8 cellular contexts compared by ENCODE assay signal in genomic region chr20:34390769-34391447, GRCh38. TPM values are rescaled to one million over a fixed set of nuclear protein-coding genes. Genes with fewer than 3 reads are reported as not detected.
A peak's percentile ranks its signal among the peaks of the same experiment; 100 is the strongest.
DNase-seq lines count a peak whose midpoint lies in the region; ATAC-seq lines count a peak whose summit lies in the region.

No MANE protein-coding gene starts in this region.

- ATAC-seq in activated T-cell treated with anti-CD3 and anti-CD28 coated beads, Interleukin-2, amount 50 U/mL, for 4 hours = peak; percentile 72 to 82
- ATAC-seq in left colon = peak; percentile 72
- peak; percentile 81 for ATAC-seq in stimulated activated naive CD8-positive, alpha-beta T cell treated with anti-CD3 and anti-CD28 coated beads, Interleukin-15, Interleukin-2, amounts not matched to agents 100 U/mL and 50 U/mL, for 24 hours

- H3K4me1 Mint-ChIP-seq in activated T-cell treated with anti-CD3 and anti-CD28 coated beads, Interleukin-2, amount 50 U/mL, for 4 hours (ENCODE audit: low read depth) = peaks cover 32% of the 10 kb centered on the region

- H3K4me3 Mint-ChIP-seq in activated T-cell treated with anti-CD3 and anti-CD28 coated beads, Interleukin-2, amount 50 U/mL, for 4 hours = no peak overlapping the region

- DNase-seq in A172 (ENCODE audit: low spot score) (peak; percentile 94), HT-29 (ENCODE audit: low spot score) (peak; percentile 88), left colon (peak; percentile 27 to 33), GF-D8 (lab: John Stamatoyannopoulos, UW) (no peak), UCSD-AML1 (lab: John Stamatoyannopoulos, UW; ENCODE audit: unreplicated experiment) (no peak), NCI-H2171 treated with DMSO at 0.1 percent for 48 hours (lab: John Stamatoyannopoulos, UW) (no peak)
- DNase-seq in activated T-cell treated with anti-CD3 and anti-CD28 coated beads, Interleukin-2, amount 50 U/mL, for 4 hours = peak; percentile 42
- DNase-seq in stimulated activated naive CD8-positive, alpha-beta T cell treated with anti-CD3 and anti-CD28 coated beads, Interleukin-15, Interleukin-2, amounts not matched to agents 100 U/mL and 50 U/mL, for 24 hours = peak; percentile 39

- no peaks in the 10 kb centered on the region for H3K9me3 Mint-ChIP-seq in activated T-cell treated with anti-CD3 and anti-CD28 coated beads, Interleukin-2, amount 50 U/mL, for 4 hours

- peaks cover 20% of the 10 kb centered on the region for H3K36me3 Mint-ChIP-seq in activated T-cell treated with anti-CD3 and anti-CD28 coated beads, Interleukin-2, amount 50 U/mL, for 4 hours (ENCODE audit: insufficient read depth)

- intact Hi-C loops in left colon (cut with DNase I, micrococcal nuclease) = no loop called here

- no peaks in the 10 kb centered on the region for H3K27me3 Mint-ChIP-seq in activated T-cell treated with anti-CD3 and anti-CD28 coated beads, Interleukin-2, amount 50 U/mL, for 4 hours (ENCODE audit: low read depth)

RNA-seq across cellular contexts. Expression of gene ITCH, which starts 27.8 kb away (rescaled TPM):
- total RNA-seq in A172 (2014; rRNA removed; shearing (Covaris generic)) = 40.9 and 63.8 TPM in 2 replicates
- total RNA-seq in HT-29 (2014; rRNA removed; shearing (Covaris generic)) = 19.3 and 25.1 TPM in 2 replicates
- total RNA-seq in activated T-cell treated with anti-CD3 and anti-CD28 coated beads, Interleukin-2, amount 50 U/mL, for 4 hours = 10 to 100 TPM; 41.6 to 45.6 (median 45.1) TPM
- 10 to 100 TPM; 69.6 to 78.3 TPM for total RNA-seq in left colon

Comparison
In these comparisons a context has a peak if more than half of its experiments do, and no peak if none do; other contexts are left out.
1. DNase-seq: peak in A172 (single experiment), HT-29 (single experiment), activated T-cell treated with anti-CD3 and anti-CD28 coated beads, Interleukin-2, amount 50 U/mL, for 4 hours (single experiment), left colon (2 of 2) and stimulated activated naive CD8-positive, alpha-beta T cell treated with anti-CD3 and anti-CD28 coated beads, Interleukin-15, Interleukin-2, amounts not matched to agents 100 U/mL and 50 U/mL, for 24 hours (single experiment); none in GF-D8 (single experiment), UCSD-AML1 (single experiment) and NCI-H2171 treated with DMSO at 0.1 percent for 48 hours (single experiment).
2. Peak in every context shown above with its lines, with median percentiles within 50 percentile points of each other: ATAC-seq.